ENCODE assay signal across 8 cellular contexts in the genomic region with DNA sequence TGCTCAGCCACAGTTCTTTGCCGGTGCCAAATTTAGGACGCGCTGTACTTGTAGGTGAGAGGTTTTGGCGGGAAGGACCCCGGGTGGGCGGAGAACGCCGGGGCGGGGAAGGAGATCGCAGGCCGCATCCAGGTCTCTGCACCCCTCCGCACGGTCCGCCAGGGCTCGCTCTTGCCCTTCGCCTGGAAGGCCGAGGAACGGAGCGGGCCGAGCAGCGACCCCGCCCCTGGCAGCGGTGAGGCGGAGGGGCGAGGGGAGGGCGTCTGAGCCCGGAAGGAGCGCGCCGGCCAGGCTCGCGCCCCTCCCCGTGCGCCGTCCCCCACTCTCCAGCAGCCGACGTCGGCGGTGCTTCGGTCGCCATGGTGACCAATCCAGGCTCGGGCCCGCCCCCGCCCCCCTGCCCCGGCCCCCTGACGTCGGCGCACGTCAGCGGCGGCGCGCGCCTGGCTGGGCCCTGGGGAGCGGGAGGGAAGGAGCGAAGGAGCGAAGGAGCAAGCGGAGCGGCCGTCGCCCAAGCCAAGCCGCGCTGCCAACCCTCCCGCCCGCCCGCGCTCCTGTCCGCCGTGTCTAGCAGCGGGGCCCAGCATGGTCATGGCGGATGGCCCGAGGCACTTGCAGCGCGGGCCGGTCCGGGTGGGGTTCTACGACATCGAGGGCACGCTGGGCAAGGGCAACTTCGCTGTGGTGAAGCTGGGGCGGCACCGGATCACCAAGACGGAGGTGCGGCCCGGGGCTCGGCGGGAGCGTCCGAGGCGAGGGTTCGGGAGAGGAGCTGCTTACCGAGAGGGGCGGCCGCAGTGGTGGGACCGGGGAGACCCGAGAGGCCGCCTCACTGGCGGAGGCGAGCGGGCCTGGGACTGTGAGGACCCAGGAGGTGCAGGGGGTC. TPM values are rescaled to one million over a fixed set of nuclear protein-coding genes. Genes with fewer than 3 reads are reported as not detected.
DNase-seq lines count a peak whose midpoint lies in the region; FAIRE-seq and TF ChIP-seq lines count a peak whose summit lies in the region.

A gene (plus strand): TSS at position 471 of the 886 bp plus-strand sequence. CDS start 115 bp downstream, at position 586.

- H3K4me2 ChIP-seq in neural cell (ENCODE audit: low read length) = peak within 1 kb of the TSS; percentile 69

- peaks cover 43% of the 10 kb centered on the region for H3K79me2 ChIP-seq in neural cell (replicated peaks; ENCODE audit: insufficient read depth, low read length)

- peak; percentile 94 for TF ChIP-seq RAD21 in neural cell (conservative IDR thresholded peaks at IDR 0.05)

- no peaks in the 10 kb centered on the region for H3K27me3 ChIP-seq in neural cell (ENCODE audit: insufficient read depth, low read depth, low read length)
- no peaks in the 10 kb centered on the region for H3K27me3 ChIP-seq in stomach

- H3K4me3 ChIP-seq in LNCaP clone FGC (ENCODE audit: low read depth, low read length) = peak within 1 kb of the TSS; percentile 89
- peak within 1 kb of the TSS; percentile 92 for H3K4me3 ChIP-seq in fibroblast of villous mesenchyme (ENCODE audit: low read depth, low read length)
- H3K4me3 ChIP-seq in neural cell (ENCODE audit: low read length) = peak within 1 kb of the TSS; percentile 96
- H3K4me3 ChIP-seq in stomach = peak within 1 kb of the TSS; percentile 58 to 71 (median 68)

- TF ChIP-seq EP300 in neural cell (conservative IDR thresholded peaks at IDR 0.05; ENCODE audit: poor library complexity, severe bottlenecking) (peak; percentile 66), stomach (IDR thresholded peaks at IDR 0.05) (no peak)

- no peaks in the 10 kb centered on the region for H3K9me2 ChIP-seq in neural cell (ENCODE audit: insufficient read depth, low read length)

- no peaks in the 10 kb centered on the region for H4K20me1 ChIP-seq in neural cell (ENCODE audit: insufficient read depth)

- no peaks in the 10 kb centered on the region for H3K9me3 ChIP-seq in ES-I3 (ENCODE audit: control insufficient read depth, insufficient read depth, low read length)
- H3K9me3 ChIP-seq in neural cell (ENCODE audit: low read length) = no peaks in the 10 kb centered on the region
- no peaks in the 10 kb centered on the region for H3K9me3 ChIP-seq in stomach

- TF ChIP-seq CTCF in LNCaP clone FGC (IDR thresholded peaks at IDR 0.05; ENCODE audit: control insufficient read depth, extremely low read depth, insufficient read depth) (peak; percentile 99), fibroblast of villous mesenchyme (IDR thresholded peaks at IDR 0.05; ENCODE audit: insufficient read depth, low read depth, low read length) (peak; percentile 89), neural cell (IDR thresholded peaks at IDR 0.05; ENCODE audit: poor library complexity, severe bottlenecking) (peak; percentile 90), stomach (IDR thresholded peaks at IDR 0.05) (peak in 5 of 7 experiments; percentile 77 to 99 (median 90))

- intact Hi-C loops in stomach (cut with DNase I; ENCODE audit: low total_unique reads) = no loop called here

- H3K36me3 ChIP-seq in ES-I3 (ENCODE audit: insufficient read depth, low read length) = no peaks in the 10 kb centered on the region
- H3K36me3 ChIP-seq in neural cell (ENCODE audit: insufficient read depth, low read length) = no peaks in the 10 kb centered on the region
- H3K36me3 ChIP-seq in stomach = no peaks in the 10 kb centered on the region

- H3K4me1 ChIP-seq in ES-I3 (ENCODE audit: insufficient read depth, low read length) = peaks cover 10% of the 10 kb centered on the region; the same call in 1 of the 2 replicates
- peaks cover 5 to 59% (median 33%) of the 10 kb centered on the region in 4 donors for H3K4me1 ChIP-seq in stomach

- H3K9ac ChIP-seq in ES-I3 (ENCODE audit: low read depth, low read length) (peak within 1 kb of the TSS; percentile 84), neural cell (ENCODE audit: low read length) (peak within 1 kb of the TSS; percentile 97)

- DNase-seq in H54 (ENCODE audit: insufficient read length, low spot score) (peak; percentile 74), LNCaP clone FGC (ENCODE audit: low read depth) (peak; percentile 79), activated gamma-delta T cell (lab: John Stamatoyannopoulos, UW) (peak; percentile 91), fibroblast of villous mesenchyme (ENCODE audit: low read depth) (peak; percentile 96), stomach (peak; percentile 94)

- WGBS in stomach, 5 donors = 0 to 1% (median 1%) methylated on average over 19 to 100 of the region's 100 CpGs

- TF ChIP-seq POLR2A in H54 (IDR thresholded peaks at IDR 0.05; ENCODE audit: low read depth, low read length) (no peak; the same call in 1 of the 2 replicates), Raji (IDR thresholded peaks at IDR 0.05; ENCODE audit: insufficient read depth, low read depth, low read length) (peak; percentile 57), stomach (IDR thresholded peaks at IDR 0.05) (no peak)

- H3K27ac ChIP-seq in neural cell (ENCODE audit: low read length) (peak within 1 kb of the TSS; percentile 96), stomach (peak within 1 kb of the TSS; percentile 91 to 99 (median 96))

- FAIRE-seq in H54 (lab: Jason Lieb, UNC) = peak; percentile 72

- H3F3A ChIP-seq in neural cell (ENCODE audit: insufficient read depth, low read length, poor library complexity, severe bottlenecking) = no peaks in the 10 kb centered on the region

- peak within 1 kb of the TSS; percentile 76 for H2AFZ ChIP-seq in neural cell (ENCODE audit: low read depth, low read length)

TF ChIP-seq in neural cell, 6 proteins besides CTCF, POLR2A, EP300 and RAD21:
- TF ChIP-seq EZH2 (IDR thresholded peaks at IDR 0.05; ENCODE audit: borderline replicate concordance, insufficient read depth, low read length, poor library complexity, severe bottlenecking) = no peak
- TF ChIP-seq POLR2AphosphoS5 (IDR thresholded peaks at IDR 0.05) = peak; percentile 94
- TF ChIP-seq, protein P1, sequence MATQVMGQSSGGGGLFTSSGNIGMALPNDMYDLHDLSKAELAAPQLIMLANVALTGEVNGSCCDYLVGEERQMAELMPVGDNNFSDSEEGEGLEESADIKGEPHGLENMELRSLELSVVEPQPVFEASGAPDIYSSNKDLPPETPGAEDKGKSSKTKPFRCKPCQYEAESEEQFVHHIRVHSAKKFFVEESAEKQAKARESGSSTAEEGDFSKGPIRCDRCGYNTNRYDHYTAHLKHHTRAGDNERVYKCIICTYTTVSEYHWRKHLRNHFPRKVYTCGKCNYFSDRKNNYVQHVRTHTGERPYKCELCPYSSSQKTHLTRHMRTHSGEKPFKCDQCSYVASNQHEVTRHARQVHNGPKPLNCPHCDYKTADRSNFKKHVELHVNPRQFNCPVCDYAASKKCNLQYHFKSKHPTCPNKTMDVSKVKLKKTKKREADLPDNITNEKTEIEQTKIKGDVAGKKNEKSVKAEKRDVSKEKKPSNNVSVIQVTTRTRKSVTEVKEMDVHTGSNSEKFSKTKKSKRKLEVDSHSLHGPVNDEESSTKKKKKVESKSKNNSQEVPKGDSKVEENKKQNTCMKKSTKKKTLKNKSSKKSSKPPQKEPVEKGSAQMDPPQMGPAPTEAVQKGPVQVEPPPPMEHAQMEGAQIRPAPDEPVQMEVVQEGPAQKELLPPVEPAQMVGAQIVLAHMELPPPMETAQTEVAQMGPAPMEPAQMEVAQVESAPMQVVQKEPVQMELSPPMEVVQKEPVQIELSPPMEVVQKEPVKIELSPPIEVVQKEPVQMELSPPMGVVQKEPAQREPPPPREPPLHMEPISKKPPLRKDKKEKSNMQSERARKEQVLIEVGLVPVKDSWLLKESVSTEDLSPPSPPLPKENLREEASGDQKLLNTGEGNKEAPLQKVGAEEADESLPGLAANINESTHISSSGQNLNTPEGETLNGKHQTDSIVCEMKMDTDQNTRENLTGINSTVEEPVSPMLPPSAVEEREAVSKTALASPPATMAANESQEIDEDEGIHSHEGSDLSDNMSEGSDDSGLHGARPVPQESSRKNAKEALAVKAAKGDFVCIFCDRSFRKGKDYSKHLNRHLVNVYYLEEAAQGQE (IDR thresholded peaks at IDR 0.05; ENCODE audit: borderline replicate concordance) = no peak
- TF ChIP-seq MXI1 (conservative IDR thresholded peaks at IDR 0.05; ENCODE audit: poor library complexity, severe bottlenecking) = peak; percentile 61
- peak; percentile 90 for TF ChIP-seq SMC3 (conservative IDR thresholded peaks at IDR 0.05; ENCODE audit: poor library complexity)
- no peak for TF ChIP-seq TAF1 (IDR thresholded peaks at IDR 0.05; ENCODE audit: low read depth)

RNA-seq across cellular contexts. Expression of the gene that starts here (rescaled TPM):
- total RNA-seq in fibroblast of villous mesenchyme (8.1 and 16.0 TPM in 2 replicates), stomach (10 to 100 TPM in 4 of 5 donors, 1 to 10 TPM in 1; 5.5 to 86.9 (median 41.7) TPM)
- polyA plus RNA-seq in neural cell (9.0 and 10.3 TPM in 2 replicates), stomach (10 to 100 TPM in 1 of 3 donors, 1 to 10 TPM in 2; 6.0 to 10.6 (median 8.9) TPM)
- polyA minus RNA-seq in neural cell = 26.3 and 30.6 TPM in 2 replicates

Comparison
In these comparisons a context has a peak if more than half of its experiments do, and no peak if none do; other contexts are left out.
1. Peak in every context shown above with its lines: DNase-seq, H3K4me3 ChIP-seq and H3K27ac ChIP-seq.